In the genomic region with DNA sequence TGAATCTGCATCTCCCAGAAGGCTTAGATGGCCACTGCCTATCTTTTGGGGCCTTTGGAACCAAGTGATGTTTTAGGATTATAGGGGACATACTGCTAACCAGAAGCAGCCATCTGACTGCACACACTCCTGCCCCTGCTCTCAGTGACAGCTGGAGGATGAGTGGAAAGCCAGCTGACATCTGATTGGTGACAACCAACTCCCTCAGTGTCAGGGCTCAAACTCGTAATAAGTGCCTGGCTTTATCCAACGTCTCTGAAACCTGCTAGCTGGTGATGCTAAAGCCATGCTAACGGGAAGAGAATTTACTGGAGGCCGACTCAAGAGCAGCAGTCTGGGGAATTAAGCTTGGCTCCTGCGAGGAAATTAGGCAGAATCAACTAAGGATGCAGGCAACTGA, we compare ENCODE assay signal across 36 cellular contexts. TPM values are rescaled to one million over a fixed set of nuclear protein-coding genes. Genes with fewer than 3 reads are reported as not detected.
"Had no signal": no experiment of that assay in that cellular context is flagged by ENCODE, and none has a peak within 500 bp of the region (broad histone marks: within the 10 kb centered on the region; RNA-seq: fewer than 3 reads in every experiment).

No MANE protein-coding gene starts in this region.

- H3K4me1 Mint-ChIP-seq: activated CD4-positive, alpha-beta T cell treated with anti-CD3 and anti-CD28 coated beads for 36 hours; activated CD4-positive, alpha-beta T cell treated with anti-CD3 and anti-CD28 coated beads, Interleukin-2, amount 10 ng/mL, durations not matched to agents 7 days and 5 days; activated T-helper 17 cell treated with anti-CD3 and anti-CD28 coated beads, Interleukin-2, amount 50 U/mL, for 72 hours had no signal

- H3K27me3 Mint-ChIP-seq: activated CD4-positive, alpha-beta T cell treated with anti-CD3 and anti-CD28 coated beads for 36 hours; activated CD4-positive, alpha-beta T cell treated with anti-CD3 and anti-CD28 coated beads, Interleukin-2, amount 10 ng/mL, durations not matched to agents 7 days and 5 days; activated CD8-positive, alpha-beta T cell treated with anti-CD3 and anti-CD28 coated beads for 36 hours had no signal

- H3K9me3 ChIP-seq: adrenal gland, Peyer's patch, SJSA1, SK-N-SH had no signal

- ATAC-seq: activated CD4-positive, alpha-beta T cell treated with anti-CD3 and anti-CD28 coated beads for 36 hours; activated CD4-positive, CD25-positive, alpha-beta regulatory T cell treated with anti-CD3 and anti-CD28 coated beads, Interleukin-2, amount 50 U/mL, for 24 hours; activated CD8-positive, alpha-beta T cell treated with anti-CD3 and anti-CD28 coated beads for 36 hours; activated naive CD4-positive, alpha-beta T cell treated with anti-CD3 and anti-CD28 coated beads, Interleukin-2, amount 50 U/mL, for 72 hours; activated T-cell treated with anti-CD3 and anti-CD28 coated beads, Interleukin-2, amount 50 U/mL, for 72 hours; activated T-helper 17 cell treated with anti-CD3 and anti-CD28 coated beads, Interleukin-2, amount 50 U/mL, for 72 hours; PC-3; WTC11 had no signal

- H3K9ac ChIP-seq: KMS-11, SK-N-SH had no signal

- H3K36me3 Mint-ChIP-seq: activated naive CD4-positive, alpha-beta T cell treated with anti-CD3 and anti-CD28 coated beads, Interleukin-2, amount 50 U/mL, for 72 hours; brain; WTC11 had no signal

- FAIRE-seq: bronchial epithelial cell had no signal

- H3K27me3 ChIP-seq: adrenal gland, Peyer's patch had no signal

- H3K36me3 ChIP-seq: Peyer's patch, SJSA1 had no signal

- H3K27ac ChIP-seq: adrenal gland, KMS-11, Peyer's patch, SJSA1 had no signal

- H3K4me3 ChIP-seq: adrenal gland, Peyer's patch, SJSA1 had no signal

- DNase-seq: activated CD4-positive, alpha-beta T cell treated with anti-CD3 and anti-CD28 coated beads for 36 hours; activated CD4-positive, alpha-beta T cell treated with anti-CD3 and anti-CD28 coated beads, Interleukin-2, amount 10 ng/mL, durations not matched to agents 7 days and 5 days; activated CD8-positive, alpha-beta T cell treated with anti-CD3 and anti-CD28 coated beads for 36 hours; activated effector memory CD4-positive, alpha-beta T cell treated with anti-CD3 and anti-CD28 coated beads, Interleukin-2, amount 50 U/mL, for 16 hours; activated naive CD4-positive, alpha-beta T cell treated with Interleukin-2 at 50 U/mL for 16 hours; activated T-cell treated with anti-CD3 and anti-CD28 coated beads, Interleukin-2, amount 50 U/mL, for 1 hour; activated T-cell treated with anti-CD3 and anti-CD28 coated beads, Interleukin-2, amount 50 U/mL, for 72 hours; central memory CD4-positive, alpha-beta T cell; MM.1S; MV-4-11; NCI-H1092; NCI-H1436 treated with DMSO at 0.1 percent for 48 hours; NCI-H187 treated with DMSO at 0.1 percent for 48 hours; NCI-H2081; NCI-H510A; NCI-H526; NCI-H748 treated with DMSO at 0.1 percent for 48 hours; NK-92 treated with Interleukin-12 subunit alpha and Interleukin-12 subunit beta, amount 100 ng/mL, for 24 hours; PC-3; Peyer's patch; RPMI8226; SHP77 treated with DMSO at 0.1 percent for 48 hours; SK-N-SH had no signal

- H3K27ac Mint-ChIP-seq: activated CD4-positive, alpha-beta T cell treated with anti-CD3 and anti-CD28 coated beads for 36 hours; activated CD4-positive, alpha-beta T cell treated with anti-CD3 and anti-CD28 coated beads, Interleukin-2, amount 10 ng/mL, durations not matched to agents 7 days and 5 days; activated CD8-positive, alpha-beta T cell treated with anti-CD3 and anti-CD28 coated beads for 36 hours; activated naive CD4-positive, alpha-beta T cell treated with anti-CD3 and anti-CD28 coated beads, Interleukin-2, amount 50 U/mL, for 72 hours; activated T-cell treated with anti-CD3 and anti-CD28 coated beads, Interleukin-2, amount 50 U/mL, for 72 hours; activated T-helper 17 cell treated with anti-CD3 and anti-CD28 coated beads, Interleukin-2, amount 50 U/mL, for 72 hours; brain; T-helper 1 cell treated with Interleukin-12 subunit alpha and Interleukin-12 subunit beta and Interleukin-4 antibody, amounts not matched to agents 30 μg/mL and 1 μg/mL, for 36 hours; T-helper 2 cell treated with Interferon-gamma antibody and Interleukin-4, amounts not matched to agents 5 μg/mL and 100 μg/mL, for 36 hours; WTC11 had no signal

- H3K4me3 Mint-ChIP-seq: activated CD4-positive, alpha-beta T cell treated with anti-CD3 and anti-CD28 coated beads for 36 hours; activated CD4-positive, alpha-beta T cell treated with anti-CD3 and anti-CD28 coated beads, Interleukin-2, amount 10 ng/mL, durations not matched to agents 7 days and 5 days; activated CD8-positive, alpha-beta T cell treated with anti-CD3 and anti-CD28 coated beads for 36 hours; activated T-cell treated with anti-CD3 and anti-CD28 coated beads, Interleukin-2, amount 50 U/mL, for 72 hours; activated T-helper 17 cell treated with anti-CD3 and anti-CD28 coated beads, Interleukin-2, amount 50 U/mL, for 72 hours; brain; T-helper 1 cell treated with Interleukin-12 subunit alpha and Interleukin-12 subunit beta and Interleukin-4 antibody, amounts not matched to agents 30 μg/mL and 1 μg/mL, for 36 hours; T-helper 2 cell treated with Interferon-gamma antibody and Interleukin-4, amounts not matched to agents 5 μg/mL and 100 μg/mL, for 36 hours; WTC11 had no signal

- H3K9me3 Mint-ChIP-seq: activated CD4-positive, alpha-beta T cell treated with anti-CD3 and anti-CD28 coated beads, Interleukin-2, amount 10 ng/mL, durations not matched to agents 7 days and 5 days; activated CD8-positive, alpha-beta T cell treated with anti-CD3 and anti-CD28 coated beads for 36 hours; activated naive CD4-positive, alpha-beta T cell treated with anti-CD3 and anti-CD28 coated beads, Interleukin-2, amount 50 U/mL, for 72 hours; activated T-cell treated with anti-CD3 and anti-CD28 coated beads, Interleukin-2, amount 50 U/mL, for 72 hours; activated T-helper 17 cell treated with anti-CD3 and anti-CD28 coated beads, Interleukin-2, amount 50 U/mL, for 72 hours; brain; T-helper 1 cell treated with Interleukin-12 subunit alpha and Interleukin-12 subunit beta and Interleukin-4 antibody, amounts not matched to agents 30 μg/mL and 1 μg/mL, for 36 hours; T-helper 2 cell treated with Interferon-gamma antibody and Interleukin-4, amounts not matched to agents 5 μg/mL and 100 μg/mL, for 36 hours; WTC11 had no signal

- H3K4me1 ChIP-seq: adrenal gland, Peyer's patch, SJSA1 had no signal

- H3K4me2 ChIP-seq: KMS-11, SK-N-SH had no signal

RNA-seq across cellular contexts. Expression of a gene that starts 35.1 kb away (rescaled TPM):
- total RNA-seq: activated CD4-positive, alpha-beta T cell treated with anti-CD3 and anti-CD28 coated beads for 36 hours; activated CD4-positive, alpha-beta T cell treated with anti-CD3 and anti-CD28 coated beads, Interleukin-2, amount 10 ng/mL, durations not matched to agents 7 days and 5 days; activated CD8-positive, alpha-beta memory T cell treated with anti-CD3 and anti-CD28 coated beads for 36 hours; activated CD8-positive, alpha-beta T cell treated with anti-CD3 and anti-CD28 coated beads for 36 hours; activated naive CD4-positive, alpha-beta T cell treated with anti-CD3 and anti-CD28 coated beads, Interleukin-2, amount 50 U/mL, for 72 hours; activated T-cell treated with anti-CD3 and anti-CD28 coated beads, Interleukin-2, amount 50 U/mL, for 72 hours; activated T-helper 17 cell treated with anti-CD3 and anti-CD28 coated beads, Interleukin-2, amount 50 U/mL, for 72 hours; bronchial epithelial cell; LHCN-M2; WTC11 had no signal
